1 cellular context compared by ENCODE assay signal in the genomic region with DNA sequence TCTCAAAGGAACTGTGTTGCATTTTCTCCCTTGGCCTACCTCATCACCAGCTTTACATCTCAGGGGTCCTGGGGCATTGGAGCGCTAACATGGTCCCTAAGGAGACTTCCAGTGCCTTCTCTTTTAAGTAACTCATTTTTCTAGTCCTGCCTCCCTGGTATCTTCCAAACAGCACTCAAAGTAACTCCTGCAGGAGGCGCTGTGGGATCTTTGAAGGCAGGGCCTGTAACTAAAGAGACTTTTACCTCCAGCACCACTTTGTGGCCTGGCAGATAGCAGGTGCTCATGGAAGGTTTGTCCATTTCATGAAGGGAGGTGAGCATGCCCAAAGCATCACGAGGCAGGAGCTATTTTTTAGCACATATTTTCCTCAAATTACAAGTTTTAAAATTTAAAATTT.
TF ChIP-seq lines count a peak whose summit lies in the region.

No MANE protein-coding gene starts in this region.

TF ChIP-seq in GM23338, 12 proteins besides CTCF, POLR2A, EP300 and RAD21 (continued from another document):
- TF ChIP-seq, protein P1, sequence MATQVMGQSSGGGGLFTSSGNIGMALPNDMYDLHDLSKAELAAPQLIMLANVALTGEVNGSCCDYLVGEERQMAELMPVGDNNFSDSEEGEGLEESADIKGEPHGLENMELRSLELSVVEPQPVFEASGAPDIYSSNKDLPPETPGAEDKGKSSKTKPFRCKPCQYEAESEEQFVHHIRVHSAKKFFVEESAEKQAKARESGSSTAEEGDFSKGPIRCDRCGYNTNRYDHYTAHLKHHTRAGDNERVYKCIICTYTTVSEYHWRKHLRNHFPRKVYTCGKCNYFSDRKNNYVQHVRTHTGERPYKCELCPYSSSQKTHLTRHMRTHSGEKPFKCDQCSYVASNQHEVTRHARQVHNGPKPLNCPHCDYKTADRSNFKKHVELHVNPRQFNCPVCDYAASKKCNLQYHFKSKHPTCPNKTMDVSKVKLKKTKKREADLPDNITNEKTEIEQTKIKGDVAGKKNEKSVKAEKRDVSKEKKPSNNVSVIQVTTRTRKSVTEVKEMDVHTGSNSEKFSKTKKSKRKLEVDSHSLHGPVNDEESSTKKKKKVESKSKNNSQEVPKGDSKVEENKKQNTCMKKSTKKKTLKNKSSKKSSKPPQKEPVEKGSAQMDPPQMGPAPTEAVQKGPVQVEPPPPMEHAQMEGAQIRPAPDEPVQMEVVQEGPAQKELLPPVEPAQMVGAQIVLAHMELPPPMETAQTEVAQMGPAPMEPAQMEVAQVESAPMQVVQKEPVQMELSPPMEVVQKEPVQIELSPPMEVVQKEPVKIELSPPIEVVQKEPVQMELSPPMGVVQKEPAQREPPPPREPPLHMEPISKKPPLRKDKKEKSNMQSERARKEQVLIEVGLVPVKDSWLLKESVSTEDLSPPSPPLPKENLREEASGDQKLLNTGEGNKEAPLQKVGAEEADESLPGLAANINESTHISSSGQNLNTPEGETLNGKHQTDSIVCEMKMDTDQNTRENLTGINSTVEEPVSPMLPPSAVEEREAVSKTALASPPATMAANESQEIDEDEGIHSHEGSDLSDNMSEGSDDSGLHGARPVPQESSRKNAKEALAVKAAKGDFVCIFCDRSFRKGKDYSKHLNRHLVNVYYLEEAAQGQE (IDR thresholded peaks at IDR 0.05; ENCODE audit: unreplicated experiment): no peak
